9 cellular contexts compared by ENCODE assay signal in the genomic region with DNA sequence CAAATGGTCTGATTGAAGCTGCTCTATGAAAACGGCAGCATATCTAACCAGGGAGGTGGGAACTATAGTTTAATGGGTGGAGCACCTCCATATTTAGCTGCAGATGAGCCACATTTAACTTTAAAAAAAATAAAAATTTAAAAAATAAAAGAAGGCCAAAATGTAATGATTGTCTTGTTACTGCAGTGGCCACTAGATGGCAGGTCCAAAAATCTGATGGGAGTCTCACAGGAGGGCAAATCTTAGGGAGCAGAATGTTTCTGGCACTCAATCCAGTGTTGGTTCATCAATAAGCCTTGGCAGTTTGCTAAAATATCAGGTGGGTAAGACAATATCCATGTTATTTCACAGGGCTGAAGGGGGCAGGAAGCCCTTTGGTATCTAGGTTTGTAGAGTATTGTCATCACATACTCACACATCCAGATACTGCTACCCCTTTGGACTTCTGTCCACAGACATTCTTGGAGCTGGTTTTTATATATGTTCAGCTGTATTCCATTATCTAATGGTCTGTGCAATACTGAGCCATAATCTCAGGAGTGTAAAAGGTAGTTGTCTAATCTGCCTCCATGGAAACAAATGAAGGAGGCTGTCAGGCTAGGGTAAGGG.
DNase-seq lines count a peak whose midpoint lies in the region; ATAC-seq and TF ChIP-seq lines count a peak whose summit lies in the region.
"Had no signal": no experiment of that assay in that cellular context is flagged by ENCODE, and none has a peak within 500 bp of the region (broad histone marks: within the 10 kb centered on the region; RNA-seq: fewer than 3 reads in every experiment).

No MANE protein-coding gene starts in this region.

- no peak for TF ChIP-seq POLR2A in uterus (IDR thresholded peaks at IDR 0.05)
- TF ChIP-seq POLR2A in vagina (IDR thresholded peaks at IDR 0.05): no peak

- H3K27me3 ChIP-seq in Panc1 (ENCODE audit: control insufficient read depth, insufficient read depth, low read length) (no peaks in the 10 kb centered on the region), uterus (no peaks in the 10 kb centered on the region), vagina (no peaks in the 10 kb centered on the region)

- BruUV-seq in Panc1 (replicated peaks; lab: Mats Ljungman, UMichigan): no TSS peak

- H3K27ac ChIP-seq in Panc1 (ENCODE audit: low read length): no peak overlapping the region
- no peak overlapping the region for H3K27ac ChIP-seq in uterus
- H3K27ac ChIP-seq in vagina: no peak overlapping the region

- H3K36me3 ChIP-seq in Panc1 (ENCODE audit: control insufficient read depth, insufficient read depth, low read length) (no peaks in the 10 kb centered on the region), uterus (no peaks in the 10 kb centered on the region), vagina (no peaks in the 10 kb centered on the region)

- H3K4me1 ChIP-seq in Panc1 (ENCODE audit: control insufficient read depth, insufficient read depth, low read length) (no peaks in the 10 kb centered on the region), uterus (no peaks in the 10 kb centered on the region), vagina (no peaks in the 10 kb centered on the region)

- peak; percentile 8 for DNase-seq in stimulated activated CD4-positive, alpha-beta T cell treated with anti-CD3 and anti-CD28 coated beads, Interleukin-15, amount 100 ng/mL, for 24 hours
- DNase-seq in stimulated activated CD4-positive, alpha-beta T cell treated with anti-CD3 and anti-CD28 coated beads, Interleukin-2, amount 100 ng/mL, for 24 hours: no peak
- no peak for DNase-seq in Panc1 (ENCODE audit: low read depth, low spot score)
- DNase-seq in foreskin fibroblast: peak in 1 of 2 donors; percentile 61
- DNase-seq in uterus: no peak
- DNase-seq in effector CD4-positive, alpha-beta T cell: no peak
- no peak for DNase-seq in vagina (ENCODE audit: extremely low spot score in 2 of 2)

- POLR2A ChIA-PET in Panc1 (lab: Charles Lee): no interaction called here

- ATAC-seq in Panc1 (no peak), HG02763 (IDR thresholded peaks at IDR 0.05; ENCODE audit: unreplicated experiment) (no peak)
- ATAC-seq: mucosa of descending colon had no signal

- H3K4me3 ChIP-seq in Panc1 (ENCODE audit: low read depth in 2 of 2, low read length in 2 of 2) (no peak overlapping the region), foreskin fibroblast (ENCODE audit: low read depth in 1 of 2, low read length in 2 of 2) (no peak overlapping the region), uterus (no peak overlapping the region), vagina (no peak overlapping the region)
- H3K4me3 ChIP-seq: mucosa of descending colon had no signal

- intact Hi-C loops in Panc1 (cut with micrococcal nuclease; ENCODE audit: unreplicated experiment) (no loop called here), uterus (cut with DNase I; ENCODE audit: low total_unique reads) (no loop called here), vagina (cut with DNase I) (no loop called here)

- H3K9me3 ChIP-seq in Panc1 (ENCODE audit: control insufficient read depth, insufficient read depth, low read depth, low read length) (no peaks in the 10 kb centered on the region), uterus (no peaks in the 10 kb centered on the region), vagina (no peaks in the 10 kb centered on the region)
- H3K9me3 ChIP-seq: mucosa of descending colon had no signal

- CTCF ChIA-PET in Panc1 (lab: Charles Lee): no interaction called here

- in situ Hi-C loops in Panc1 (cut with HindIII; ENCODE audit: low pct_unique_long_range_greater_than_20kb, low sequenced_read_pairs): no loop called here

- TF ChIP-seq CTCF in Panc1 (IDR thresholded peaks at IDR 0.05) (peak; percentile 61), foreskin fibroblast (IDR thresholded peaks at IDR 0.05; ENCODE audit: low read depth, low read length) (peak; percentile 68), uterus (IDR thresholded peaks at IDR 0.05) (peak; percentile 6 to 24 (median 9)), vagina (IDR thresholded peaks at IDR 0.05) (peak in 1 of 3 experiments; percentile 24)
